In genomic region chr7:19747740-19748339, GRCh38 we compare ENCODE assay signal across 8 cellular contexts. TPM values are rescaled to one million over a fixed set of nuclear protein-coding genes. Genes with fewer than 3 reads are reported as not detected.
DNase-seq lines count a peak whose midpoint lies in the region; ATAC-seq and TF ChIP-seq lines count a peak whose summit lies in the region.

No MANE protein-coding gene starts in this region.

- H3K4me1 ChIP-seq in thoracic aorta (ENCODE audit: control insufficient read depth in 1 of 2, low read depth in 2 of 2), result no peaks in the 10 kb centered on the region

- ATAC-seq in thoracic aorta (ENCODE audit: insufficient number of reproducible peaks, low FRiP score, low read depth), result no peak
- ATAC-seq in stimulated activated naive CD8-positive, alpha-beta T cell treated with anti-CD3 and anti-CD28 coated beads, Interleukin-15, Interleukin-2, amounts not matched to agents 100 U/mL and 50 U/mL, for 24 hours, result no peak

- TF ChIP-seq CTCF in LNCaP clone FGC (IDR thresholded peaks at IDR 0.05; ENCODE audit: control insufficient read depth, extremely low read depth, insufficient read depth), result peak; percentile 65
- TF ChIP-seq CTCF in fibroblast of villous mesenchyme (IDR thresholded peaks at IDR 0.05; ENCODE audit: insufficient read depth, low read depth, low read length), result peak; percentile 62
- peak; percentile 27 for TF ChIP-seq CTCF in thoracic aorta (IDR thresholded peaks at IDR 0.05)

- H3K9me3 ChIP-seq in thoracic aorta, result no peaks in the 10 kb centered on the region

- no peaks in the 10 kb centered on the region for H3K36me3 ChIP-seq in thoracic aorta

- no peak overlapping the region for H3K27ac ChIP-seq in thoracic aorta

- H3K4me3 ChIP-seq in LNCaP clone FGC (ENCODE audit: low read depth, low read length) (no peak overlapping the region), fibroblast of villous mesenchyme (ENCODE audit: low read depth, low read length) (no peak overlapping the region), thoracic aorta (no peak overlapping the region)

- DNase-seq in SIG-M5 treated with dmso at 0.1 percent for 504 hours (lab: John Stamatoyannopoulos, UW; ENCODE audit: unreplicated experiment) (peak; percentile 42), SIG-M5 (lab: John Stamatoyannopoulos, UW) (no peak), LNCaP clone FGC (ENCODE audit: low read depth) (peak; percentile 25), SHP77 treated with DMSO at 0.1 percent for 48 hours (lab: John Stamatoyannopoulos, UW) (peak; percentile 28), fibroblast of villous mesenchyme (ENCODE audit: low read depth) (peak; percentile 44), thoracic aorta (ENCODE audit: low spot score) (no peak), UCSD-AML1 (lab: John Stamatoyannopoulos, UW; ENCODE audit: unreplicated experiment) (no peak)
- no peak for DNase-seq in stimulated activated naive CD8-positive, alpha-beta T cell treated with anti-CD3 and anti-CD28 coated beads, Interleukin-15, Interleukin-2, amounts not matched to agents 100 U/mL and 50 U/mL, for 24 hours

- no peaks in the 10 kb centered on the region for H3K27me3 ChIP-seq in thoracic aorta (replicated peaks; ENCODE audit: insufficient read depth)

RNA-seq across cellular contexts. Expression of gene TMEM196, which starts 25.6 kb away (rescaled TPM):
- not detected in 2 replicates for total RNA-seq in fibroblast of villous mesenchyme
- not detected for total RNA-seq in thoracic aorta

RNA-seq across cellular contexts. Expression of gene POLR1F, which starts 39.0 kb away (rescaled TPM):
- total RNA-seq in fibroblast of villous mesenchyme, result 21.3 and 52.2 TPM in 2 replicates
- total RNA-seq in thoracic aorta, result 10 to 100 TPM in 1 of 2 donors, 1 to 10 TPM in 1; 6.6 to 20.9 TPM

Comparison
In these comparisons a context has a peak if more than half of its experiments do, and no peak if none do; other contexts are left out.
1. DNase-seq: peak in SIG-M5 treated with dmso at 0.1 percent for 504 hours (single experiment), LNCaP clone FGC (single experiment), SHP77 treated with DMSO at 0.1 percent for 48 hours (single experiment) and fibroblast of villous mesenchyme (single experiment); none in SIG-M5 (single experiment), thoracic aorta (single experiment), stimulated activated naive CD8-positive, alpha-beta T cell treated with anti-CD3 and anti-CD28 coated beads, Interleukin-15, Interleukin-2, amounts not matched to agents 100 U/mL and 50 U/mL, for 24 hours (single experiment) and UCSD-AML1 (single experiment).
2. Peak in every context shown above with its lines, with median percentiles within 50 percentile points of each other: CTCF ChIP-seq.